In the genomic region with DNA sequence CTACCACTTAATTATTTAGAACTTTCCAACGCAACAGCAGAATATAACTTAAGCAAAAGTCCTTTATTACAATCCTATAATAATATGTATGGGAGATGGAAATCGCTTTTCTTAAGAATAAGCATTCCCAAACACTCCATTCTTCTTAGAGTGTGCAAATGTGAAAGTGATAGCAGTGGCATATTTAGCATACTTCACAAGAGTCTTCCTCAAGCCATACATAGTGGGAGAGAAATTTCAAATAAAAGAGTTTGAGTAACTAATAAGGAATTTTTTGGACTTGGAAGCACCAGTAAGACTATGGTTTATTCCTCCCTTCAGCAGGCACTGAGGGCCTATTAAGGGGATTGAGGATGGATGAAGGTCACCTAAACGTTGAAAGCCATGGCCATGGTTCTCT, we compare ENCODE assay signal across 1 cellular context.
TF ChIP-seq lines count a peak whose summit lies in the region.

No MANE protein-coding gene starts in this region.

TF ChIP-seq in GM23338, 12 proteins besides CTCF, POLR2A, EP300 and RAD21 (continued from another document):
- TF ChIP-seq, protein P1, sequence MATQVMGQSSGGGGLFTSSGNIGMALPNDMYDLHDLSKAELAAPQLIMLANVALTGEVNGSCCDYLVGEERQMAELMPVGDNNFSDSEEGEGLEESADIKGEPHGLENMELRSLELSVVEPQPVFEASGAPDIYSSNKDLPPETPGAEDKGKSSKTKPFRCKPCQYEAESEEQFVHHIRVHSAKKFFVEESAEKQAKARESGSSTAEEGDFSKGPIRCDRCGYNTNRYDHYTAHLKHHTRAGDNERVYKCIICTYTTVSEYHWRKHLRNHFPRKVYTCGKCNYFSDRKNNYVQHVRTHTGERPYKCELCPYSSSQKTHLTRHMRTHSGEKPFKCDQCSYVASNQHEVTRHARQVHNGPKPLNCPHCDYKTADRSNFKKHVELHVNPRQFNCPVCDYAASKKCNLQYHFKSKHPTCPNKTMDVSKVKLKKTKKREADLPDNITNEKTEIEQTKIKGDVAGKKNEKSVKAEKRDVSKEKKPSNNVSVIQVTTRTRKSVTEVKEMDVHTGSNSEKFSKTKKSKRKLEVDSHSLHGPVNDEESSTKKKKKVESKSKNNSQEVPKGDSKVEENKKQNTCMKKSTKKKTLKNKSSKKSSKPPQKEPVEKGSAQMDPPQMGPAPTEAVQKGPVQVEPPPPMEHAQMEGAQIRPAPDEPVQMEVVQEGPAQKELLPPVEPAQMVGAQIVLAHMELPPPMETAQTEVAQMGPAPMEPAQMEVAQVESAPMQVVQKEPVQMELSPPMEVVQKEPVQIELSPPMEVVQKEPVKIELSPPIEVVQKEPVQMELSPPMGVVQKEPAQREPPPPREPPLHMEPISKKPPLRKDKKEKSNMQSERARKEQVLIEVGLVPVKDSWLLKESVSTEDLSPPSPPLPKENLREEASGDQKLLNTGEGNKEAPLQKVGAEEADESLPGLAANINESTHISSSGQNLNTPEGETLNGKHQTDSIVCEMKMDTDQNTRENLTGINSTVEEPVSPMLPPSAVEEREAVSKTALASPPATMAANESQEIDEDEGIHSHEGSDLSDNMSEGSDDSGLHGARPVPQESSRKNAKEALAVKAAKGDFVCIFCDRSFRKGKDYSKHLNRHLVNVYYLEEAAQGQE (IDR thresholded peaks at IDR 0.05; ENCODE audit: unreplicated experiment): no peak
- no peak for TF ChIP-seq JUNB (IDR thresholded peaks at IDR 0.05; ENCODE audit: unreplicated experiment)
- no peak for TF ChIP-seq CREB1 (CRISPR knock-in tag; IDR thresholded peaks at IDR 0.05; ENCODE audit: low read depth)
- TF ChIP-seq, protein P2, sequence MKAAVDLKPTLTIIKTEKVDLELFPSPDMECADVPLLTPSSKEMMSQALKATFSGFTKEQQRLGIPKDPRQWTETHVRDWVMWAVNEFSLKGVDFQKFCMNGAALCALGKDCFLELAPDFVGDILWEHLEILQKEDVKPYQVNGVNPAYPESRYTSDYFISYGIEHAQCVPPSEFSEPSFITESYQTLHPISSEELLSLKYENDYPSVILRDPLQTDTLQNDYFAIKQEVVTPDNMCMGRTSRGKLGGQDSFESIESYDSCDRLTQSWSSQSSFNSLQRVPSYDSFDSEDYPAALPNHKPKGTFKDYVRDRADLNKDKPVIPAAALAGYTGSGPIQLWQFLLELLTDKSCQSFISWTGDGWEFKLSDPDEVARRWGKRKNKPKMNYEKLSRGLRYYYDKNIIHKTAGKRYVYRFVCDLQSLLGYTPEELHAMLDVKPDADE (IDR thresholded peaks at IDR 0.05): no peak
- TF ChIP-seq EZH2 (IDR thresholded peaks at IDR 0.05; ENCODE audit: low read depth, unreplicated experiment): no peak
- no peak for TF ChIP-seq NANOG (IDR thresholded peaks at IDR 0.05; ENCODE audit: borderline replicate concordance)
- TF ChIP-seq ZNF114 (CRISPR knock-in tag; IDR thresholded peaks at IDR 0.05): no peak
- no peak for TF ChIP-seq STAT1 (IDR thresholded peaks at IDR 0.05; ENCODE audit: unreplicated experiment)
